In genomic region chr7:100583132-100584045, GRCh38 we compare ENCODE assay signal across 1 cellular context.
TF ChIP-seq lines count a peak whose summit lies in the region.

No MANE protein-coding gene starts in this region.

TF ChIP-seq in GM12878, 131 proteins besides CTCF, POLR2A, EP300 and RAD21 (continues in another document):
- TF ChIP-seq ZNF217 (IDR thresholded peaks at IDR 0.05) (no peak), ZBED1 (IDR thresholded peaks at IDR 0.05; ENCODE audit: borderline replicate concordance) (no peak), MLLT1 (IDR thresholded peaks at IDR 0.05) (0 out of 2 replicates have a peak, but pooled peaks have one; percentile 61), SRF (IDR thresholded peaks at IDR 0.05; ENCODE audit: low read depth in 2 of 2, low read length in 2 of 2) (no peak), SMAD5 (IDR thresholded peaks at IDR 0.05; ENCODE audit: low read depth) (no peak), PKNOX1 (IDR thresholded peaks at IDR 0.05) (no peak; the same call in 1 of the 2 replicates), CEBPZ (IDR thresholded peaks at IDR 0.05; ENCODE audit: low read depth, low read length) (no peak), MTA3 (IDR thresholded peaks at IDR 0.05; ENCODE audit: borderline replicate concordance, low read length) (no peak), E4F1 (IDR thresholded peaks at IDR 0.05; ENCODE audit: borderline replicate concordance, partially characterized antibody) (no peak), ELK1 (IDR thresholded peaks at IDR 0.05; ENCODE audit: low read depth, low read length) (no peak), FOXM1 (IDR thresholded peaks at IDR 0.05; ENCODE audit: low read depth, low read length) (no peak), ETV6 (conservative IDR thresholded peaks at IDR 0.05 in 1 of 2, IDR thresholded peaks at IDR 0.05 in 1 of 2; ENCODE audit: borderline replicate concordance in 1 of 2, low read depth in 1 of 2) (peak in 1 of 2 experiments; percentile 28; a peak in 1 of 4 replicates), DPF2 (IDR thresholded peaks at IDR 0.05) (peak; percentile 77), ZNF687 (IDR thresholded peaks at IDR 0.05) (peak; percentile 53), JUNB (IDR thresholded peaks at IDR 0.05) (no peak), PAX8 (IDR thresholded peaks at IDR 0.05) (no peak), BHLHE40 (IDR thresholded peaks at IDR 0.05; ENCODE audit: borderline replicate concordance in 1 of 2, low read depth in 2 of 2, low read length in 1 of 2) (peak; percentile 35 to 46; a peak in 2 of 4 replicates), CBX5 (IDR thresholded peaks at IDR 0.05; ENCODE audit: low read depth) (no peak), ZBTB11 (CRISPR knock-in tag; IDR thresholded peaks at IDR 0.05) (no peak), HDGF (IDR thresholded peaks at IDR 0.05) (peak; percentile 76; the same call in 1 of the 2 replicates), RAD51 (IDR thresholded peaks at IDR 0.05) (0 out of 2 replicates have a peak, but pooled peaks have one; percentile 33), IKZF2 (IDR thresholded peaks at IDR 0.05) (peak; percentile 60 to 70; a peak in 3 of 4 replicates), ZNF384 (IDR thresholded peaks at IDR 0.05; ENCODE audit: borderline replicate concordance, low read depth, low read length) (no peak), YY1 (IDR thresholded peaks at IDR 0.05; ENCODE audit: low read depth, low read length) (peak; percentile 53; the same call in 1 of the 2 replicates), NR2C2 (IDR thresholded peaks at IDR 0.05; ENCODE audit: borderline replicate concordance, control insufficient read depth, insufficient read length, low read depth) (no peak), BCLAF1 (IDR thresholded peaks at IDR 0.05) (no peak), BMI1 (IDR thresholded peaks at IDR 0.05; ENCODE audit: borderline replicate concordance) (no peak), RB1 (IDR thresholded peaks at IDR 0.05; ENCODE audit: borderline replicate concordance) (no peak), TCF12 (IDR thresholded peaks at IDR 0.05; ENCODE audit: low read depth, low read length) (no peak), RELB (IDR thresholded peaks at IDR 0.05; ENCODE audit: low read depth) (peak; percentile 75), ZNF622 (IDR thresholded peaks at IDR 0.05) (no peak), SMARCA5 (IDR thresholded peaks at IDR 0.05) (peak; percentile 42; the same call in 1 of the 2 replicates), RUNX3 (IDR thresholded peaks at IDR 0.05; ENCODE audit: low read length) (peak; percentile 79), RELA (IDR thresholded peaks at IDR 0.05; ENCODE audit: borderline replicate concordance, partially characterized antibody) (no peak), SIX5 (IDR thresholded peaks at IDR 0.05; ENCODE audit: low read depth, low read length, severe bottlenecking) (no peak), MEF2B (IDR thresholded peaks at IDR 0.05; ENCODE audit: partially characterized antibody, poor library complexity, severe bottlenecking) (peak; percentile 54)
